In the genomic region with DNA sequence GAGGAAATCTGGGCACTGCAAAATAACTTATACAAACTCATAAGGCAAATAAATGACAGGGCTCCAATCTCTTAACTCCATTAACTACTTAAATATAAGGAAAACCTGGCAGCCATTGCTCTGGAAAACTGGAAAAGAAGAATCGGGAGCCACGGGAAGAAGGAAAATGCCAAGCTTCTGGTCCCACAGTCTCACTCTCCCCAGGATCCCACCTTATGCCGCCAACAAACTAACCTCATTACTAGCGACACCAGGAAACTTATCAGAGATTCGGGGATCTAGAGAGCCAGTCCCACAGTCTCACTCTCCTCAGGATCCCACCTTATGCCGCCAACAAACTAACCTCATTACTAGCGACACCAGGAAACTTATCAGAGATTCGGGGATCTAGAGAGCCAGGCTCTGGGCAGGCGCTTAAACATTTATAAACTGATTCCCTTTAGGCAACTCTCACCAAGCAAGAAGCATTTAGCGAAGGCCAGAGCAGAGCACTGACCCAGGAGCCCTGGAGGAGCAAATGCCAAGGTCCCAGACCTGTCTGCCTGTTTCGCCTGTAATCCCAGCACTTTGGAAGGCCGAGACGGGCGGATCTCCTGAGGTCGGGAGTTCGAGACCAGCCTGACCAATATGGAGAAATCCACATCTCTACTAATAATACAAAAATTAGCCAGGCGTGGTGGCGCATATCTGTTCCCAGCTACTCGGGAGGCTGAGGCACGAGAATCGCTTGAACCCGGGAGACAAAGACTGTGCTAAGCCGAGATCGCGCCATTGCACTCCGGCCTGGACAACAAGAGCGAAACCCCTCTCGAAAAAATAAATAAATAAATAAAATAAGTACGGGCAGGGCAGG, we compare ENCODE assay signal across 8 cellular contexts. TPM values are rescaled to one million over a fixed set of nuclear protein-coding genes. Genes with fewer than 3 reads are reported as not detected.
DNase-seq lines count a peak whose midpoint lies in the region; ATAC-seq, FAIRE-seq and TF ChIP-seq lines count a peak whose summit lies in the region.

No MANE protein-coding gene starts in this region.

- peaks cover 57% of the 10 kb centered on the region for H3K79me2 ChIP-seq in PC-9 (ENCODE audit: low read depth)

- peaks cover 7% of the 10 kb centered on the region for H3K36me3 Mint-ChIP-seq in endothelial cell (ENCODE audit: low read depth, unreplicated experiment)

- peak overlapping the region; percentile 100 for H3K4me3 Mint-ChIP-seq in endothelial cell (ENCODE audit: unreplicated experiment)

- CTCF ChIA-PET in PC-9 (lab: Charles Lee) = interaction anchor here (0.7 kb wide), 1 partner anchor 71 kb away, joined by 3 read pairs; no protein-coding TSS in a partner anchor

- WGBS in pancreas, 2 donors = 10 to 18% methylated on average over 29 of the region's 29 CpGs

- peak overlapping the region; percentile 83 for H3K4me2 ChIP-seq in PC-9

- H3K27ac Mint-ChIP-seq in endothelial cell (ENCODE audit: unreplicated experiment) = peak overlapping the region; percentile 100

- TSS peak; percentile 47 for BruUV-seq in PC-9 (replicated peaks; lab: Mats Ljungman, UMichigan)

- no peaks in the 10 kb centered on the region for H3K9me3 ChIP-seq in PC-9 (ENCODE audit: insufficient read depth, low read depth)
- no peaks in the 10 kb centered on the region for H3K9me3 ChIP-seq in pancreas

- H3K9me3 Mint-ChIP-seq in endothelial cell (ENCODE audit: unreplicated experiment) = no peaks in the 10 kb centered on the region

- H2AFZ ChIP-seq in PC-9 = peak overlapping the region; percentile 97

- peaks cover 19% of the 10 kb centered on the region for H4K20me1 ChIP-seq in PC-9 (ENCODE audit: insufficient read depth)

- no peak for FAIRE-seq in pancreas (lab: Jason Lieb, UNC)

- H3K27me3 ChIP-seq in PC-9 (ENCODE audit: insufficient read depth, low read depth) = peaks cover 9% of the 10 kb centered on the region
- no peaks in the 10 kb centered on the region for H3K27me3 ChIP-seq in pancreas

- H3K9me2 ChIP-seq in PC-9 (ENCODE audit: insufficient read depth) = no peaks in the 10 kb centered on the region

- intact Hi-C loops in PC-9 (cut with micrococcal nuclease; ENCODE audit: unreplicated experiment) = loop anchor here (5.0 to 10.0 kb wide), 4 partner anchors 63 to 786 kb away; a partner anchor contains a TSS
- intact Hi-C loops in pancreas (cut with DNase I) = no loop called here
- intact Hi-C loops in posterior cingulate gyrus (cut with DNase I) = loop anchor here (5.0 kb wide), 1 partner anchor 83 kb away; a partner anchor contains a TSS

- peak; percentile 2 for ATAC-seq in GM19035 (IDR thresholded peaks at IDR 0.05; ENCODE audit: unreplicated experiment)
- ATAC-seq in pancreas = peak in 1 of 4 donors; percentile 1
- ATAC-seq in GM19351 (IDR thresholded peaks at IDR 0.05; ENCODE audit: unreplicated experiment) = no peak
- ATAC-seq in HG02870 (IDR thresholded peaks at IDR 0.05; ENCODE audit: unreplicated experiment) = no peak

- peaks cover 20% of the 10 kb centered on the region for H3F3A ChIP-seq in PC-9 (ENCODE audit: insufficient read depth, low read depth)

- H3K4me3 ChIP-seq in PC-9 = peak overlapping the region; percentile 84
- peak overlapping the region; percentile 57 to 80 (median 72) for H3K4me3 ChIP-seq in pancreas

- TF ChIP-seq CTCF in PC-9 (conservative IDR thresholded peaks at IDR 0.05) (no peak), endothelial cell (IDR thresholded peaks at IDR 0.05; ENCODE audit: unreplicated experiment) (no peak), pancreas (IDR thresholded peaks at IDR 0.05) (no peak)

- peaks cover 5% of the 10 kb centered on the region for H3K27me3 Mint-ChIP-seq in endothelial cell (ENCODE audit: unreplicated experiment)

- peaks cover 19% of the 10 kb centered on the region for H3K4me1 Mint-ChIP-seq in endothelial cell (ENCODE audit: unreplicated experiment)

- POLR2A ChIA-PET in PC-9 (lab: Charles Lee; ENCODE audit: unreplicated experiment) = no interaction called here

- H3K27ac ChIP-seq in PC-9 (peak overlapping the region; percentile 88), pancreas (peak overlapping the region; percentile 63 to 95 (median 84))

- H3K4me1 ChIP-seq in PC-9 (replicated peaks; ENCODE audit: insufficient read depth) (peaks cover 40% of the 10 kb centered on the region), pancreas (peaks cover 9 to 33% (median 31%) of the 10 kb centered on the region in 3 donors)

- DNase-seq in PC-9 (peak in 1 of 2 experiments; percentile 12), endothelial cell (ENCODE audit: low spot score) (no peak), pancreas (peak in 1 of 6 donors; percentile 19), posterior cingulate gyrus (no peak), pons (ENCODE audit: low spot score) (no peak)

- peaks cover 7% of the 10 kb centered on the region; the same call in 1 of the 2 replicates for H3K36me3 ChIP-seq in PC-9 (ENCODE audit: low read depth)
- no peaks in the 10 kb centered on the region for H3K36me3 ChIP-seq in pancreas

RNA-seq across cellular contexts. Expression of a gene that starts 0.7 kb away (rescaled TPM):
- total RNA-seq in PC-9 (2021) = 138 and 206 TPM in 2 replicates
- total RNA-seq in endothelial cell (ENCODE audit: unreplicated experiment) = 69.9 TPM
- total RNA-seq in pancreas = 10 to 100 TPM; 13.2 to 24.2 (median 21.0) TPM
- 10 to 100 TPM; 13.7 to 23.8 TPM for polyA plus RNA-seq in pancreas

Comparison
In these comparisons a context has a peak if more than half of its experiments do, and no peak if none do; other contexts are left out.
1. intact Hi-C loops: an anchor here in PC-9 (5.0 to 10.0 kb wide) and posterior cingulate gyrus (5.0 kb wide); none called in pancreas.